8 cellular contexts compared by ENCODE assay signal in genomic region chr10:17029581-17030271, GRCh38.
DNase-seq lines count a peak whose midpoint lies in the region; ATAC-seq and TF ChIP-seq lines count a peak whose summit lies in the region.

No MANE protein-coding gene starts in this region.

- H3K27ac Mint-ChIP-seq in CD4-positive, alpha-beta T cell: peak overlapping the region; percentile 88
- peak overlapping the region; percentile 94 to 98 for H3K27ac Mint-ChIP-seq in effector memory CD8-positive, alpha-beta T cell
- H3K27ac Mint-ChIP-seq in naive thymus-derived CD4-positive, alpha-beta T cell: peak overlapping the region; percentile 75 to 97 (median 93)

- no peaks in the 10 kb centered on the region for H3K36me3 ChIP-seq in MG63
- H3K36me3 ChIP-seq in naive thymus-derived CD4-positive, alpha-beta T cell (ENCODE audit: control insufficient read depth in 2 of 3, insufficient read depth in 3 of 3, low read length in 3 of 3): no peaks in the 10 kb centered on the region

- H3K27me3 Mint-ChIP-seq in CD4-positive, alpha-beta T cell: no peaks in the 10 kb centered on the region
- H3K27me3 Mint-ChIP-seq in effector memory CD8-positive, alpha-beta T cell: no peaks in the 10 kb centered on the region
- H3K27me3 Mint-ChIP-seq in naive thymus-derived CD4-positive, alpha-beta T cell: peaks cover 0 to 7% (median 0%) of the 10 kb centered on the region in 5 donors

- no peaks in the 10 kb centered on the region for H3K9me3 Mint-ChIP-seq in CD4-positive, alpha-beta T cell
- H3K9me3 Mint-ChIP-seq in effector memory CD8-positive, alpha-beta T cell: no peaks in the 10 kb centered on the region
- no peaks in the 10 kb centered on the region for H3K9me3 Mint-ChIP-seq in naive thymus-derived CD4-positive, alpha-beta T cell

- H3K4me3 ChIP-seq in MG63: peak overlapping the region; percentile 20
- H3K4me3 ChIP-seq in naive thymus-derived CD4-positive, alpha-beta T cell (ENCODE audit: low read length): peak overlapping the region; percentile 46

- H3K9me3 ChIP-seq in CD4-positive, alpha-beta T cell (ENCODE audit: control insufficient read depth, low read length): no peaks in the 10 kb centered on the region
- no peaks in the 10 kb centered on the region for H3K9me3 ChIP-seq in MG63
- H3K9me3 ChIP-seq in naive thymus-derived CD4-positive, alpha-beta T cell (ENCODE audit: control insufficient read depth in 2 of 3, low read length in 3 of 3): no peaks in the 10 kb centered on the region

- no peaks in the 10 kb centered on the region for H3K36me3 Mint-ChIP-seq in CD4-positive, alpha-beta T cell (ENCODE audit: low read depth)
- H3K36me3 Mint-ChIP-seq in effector memory CD8-positive, alpha-beta T cell (ENCODE audit: insufficient read depth): peaks cover 26% of the 10 kb centered on the region
- H3K36me3 Mint-ChIP-seq in naive thymus-derived CD4-positive, alpha-beta T cell: peaks cover 0 to 8% (median 0%) of the 10 kb centered on the region in 5 donors

- intact Hi-C loops in CD4-positive, alpha-beta T cell (cut with DNase I, micrococcal nuclease): loop anchor here in 1 of 2 experiments (5.0 to 10.0 kb wide), 4 partner anchors 48 to 395 kb away; partner anchors contain the start of gene TRDMT1
- intact Hi-C loops in naive thymus-derived CD4-positive, alpha-beta T cell (cut with micrococcal nuclease): loop anchor here (1.0 to 10.0 kb wide), 11 partner anchors 13 to 1625 kb away; partner anchors contain the start of genes ARL5B (in 2 of the 2), NSUN6 (in 2 of the 2), STAM (in 2 of the 2) and TRDMT1 (in 2 of the 2)

- CTCF ChIA-PET in CD4-positive, alpha-beta T cell (lab: Charles Lee): interaction anchor here (0.6 to 0.7 kb wide), 2 partner anchors 27 to 171 kb away, joined by 3 read pairs; partner anchors contain the start of gene TRDMT1
- CTCF ChIA-PET in naive thymus-derived CD4-positive, alpha-beta T cell (lab: Charles Lee): interaction anchor here (1.0 kb wide), 1 partner anchor 14 kb away, joined by 3 read pairs; no protein-coding TSS in a partner anchor

- H3K4me1 ChIP-seq in naive thymus-derived CD4-positive, alpha-beta T cell (ENCODE audit: control insufficient read depth in 2 of 2, insufficient read depth in 2 of 2, low read length in 2 of 2): peaks cover 52 to 53% of the 10 kb centered on the region in 2 donors

- POLR2A ChIA-PET in CD4-positive, alpha-beta T cell (lab: Charles Lee): interaction anchor here (0.5 to 1.5 kb wide), 5 partner anchors 34 to 201 kb away, joined by 3 to 4 read pairs (median 3); partner anchors contain the start of gene VIM
- POLR2A ChIA-PET in naive thymus-derived CD4-positive, alpha-beta T cell (lab: Charles Lee): interaction anchor here (0.5 to 1.2 kb wide), 2 partner anchors 170 to 211 kb away, joined by 3 read pairs; no protein-coding TSS in a partner anchor

- peak overlapping the region; percentile 82 for H3K27ac ChIP-seq in CD4-positive, alpha-beta T cell (ENCODE audit: low read depth, low read length)
- H3K27ac ChIP-seq in naive thymus-derived CD4-positive, alpha-beta T cell (ENCODE audit: low read depth, low read length): peak overlapping the region; percentile 70

- peak; percentile 65 for ATAC-seq in CD4-positive, alpha-beta T cell (ENCODE audit: poor library complexity)
- ATAC-seq in effector memory CD8-positive, alpha-beta T cell (replicated peaks): peak; percentile 65
- ATAC-seq in naive thymus-derived CD4-positive, alpha-beta T cell: peak; percentile 69
- no peak for ATAC-seq in HG02642 (IDR thresholded peaks at IDR 0.05; ENCODE audit: poor library complexity, unreplicated experiment)

- peak overlapping the region; percentile 76 for H3K4me3 Mint-ChIP-seq in CD4-positive, alpha-beta T cell
- peak overlapping the region; percentile 62 to 77 for H3K4me3 Mint-ChIP-seq in effector memory CD8-positive, alpha-beta T cell
- peak overlapping the region; percentile 64 to 87 (median 83) for H3K4me3 Mint-ChIP-seq in naive thymus-derived CD4-positive, alpha-beta T cell

- H3K27me3 ChIP-seq in CD4-positive, alpha-beta T cell (ENCODE audit: control insufficient read depth, insufficient read depth, low read length): no peaks in the 10 kb centered on the region
- H3K27me3 ChIP-seq in MG63: no peaks in the 10 kb centered on the region
- H3K27me3 ChIP-seq in naive thymus-derived CD4-positive, alpha-beta T cell (ENCODE audit: control insufficient read depth in 2 of 2, insufficient read depth in 2 of 2, low read length in 2 of 2): no peaks in the 10 kb centered on the region

- peaks cover 84% of the 10 kb centered on the region for H3K4me1 Mint-ChIP-seq in CD4-positive, alpha-beta T cell (ENCODE audit: low read depth)
- H3K4me1 Mint-ChIP-seq in effector memory CD8-positive, alpha-beta T cell (ENCODE audit: low read depth in 2 of 2): peaks cover 41 to 62% of the 10 kb centered on the region in 2 donors
- H3K4me1 Mint-ChIP-seq in naive thymus-derived CD4-positive, alpha-beta T cell: peaks cover 33 to 88% (median 81%) of the 10 kb centered on the region in 7 donors

- DNase-seq in CD4-positive, alpha-beta T cell: peak; percentile 53 to 72 (median 63)
- DNase-seq in MG63 (peak; percentile 84), NCI-H1048 (lab: John Stamatoyannopoulos, UW) (no peak)
- DNase-seq in activated CD8-positive, alpha-beta memory T cell treated with anti-CD3 and anti-CD28 coated beads for 24 hours: peak; percentile 89
- DNase-seq in effector memory CD8-positive, alpha-beta T cell: peak; percentile 55 to 65 (median 57)
- peak; percentile 31 to 82 (median 50) for DNase-seq in naive thymus-derived CD4-positive, alpha-beta T cell
- peak; percentile 59 for DNase-seq in stimulated activated CD8-positive, alpha-beta memory T cell treated with anti-CD3 and anti-CD28 coated beads, Interleukin-7, amount 100 ng/mL, for 24 hours (ENCODE audit: low read depth)

- TF ChIP-seq CTCF in CD4-positive, alpha-beta T cell (IDR thresholded peaks at IDR 0.05): no peak
